ENCODE assay signal across 15 cellular contexts in genomic region chr19:32130241-32130753, GRCh38.
DNase-seq lines count a peak whose midpoint lies in the region; ATAC-seq, FAIRE-seq and TF ChIP-seq lines count a peak whose summit lies in the region.
"Had no signal": no experiment of that assay in that cellular context is flagged by ENCODE, and none has a peak within 500 bp of the region (broad histone marks: within the 10 kb centered on the region; RNA-seq: fewer than 3 reads in every experiment).

No MANE protein-coding gene starts in this region.

- CTCF ChIA-PET in activated naive CD4-positive, alpha-beta T cell treated with anti-CD3 and anti-CD28 coated beads, Interleukin-2, amount 10 ng/mL, durations not matched to agents 7 days and 5 days (lab: Charles Lee): no interaction called here

- no peak for DNase-seq in bronchial epithelial cell (ENCODE audit: low read depth)
- peak; percentile 46 for DNase-seq in left kidney (ENCODE audit: low read depth, low spot score)
- DNase-seq in sciatic nerve (ENCODE audit: low spot score): no peak
- DNase-seq in aorta: no peak
- DNase-seq in DMS53 (lab: John Stamatoyannopoulos, UW): no peak
- DNase-seq in MV-4-11 (lab: John Stamatoyannopoulos, UW): no peak
- no peak for DNase-seq in activated naive CD4-positive, alpha-beta T cell treated with anti-CD3 and anti-CD28 coated beads, Interleukin-2, amount 10 ng/mL, durations not matched to agents 7 days and 5 days
- DNase-seq: Caco-2; CD8-positive, alpha-beta memory T cell; GF-D8; HCEC 1CT; HFFc6 had no signal

- H3K4me3 ChIP-seq in bronchial epithelial cell (ENCODE audit: low read depth, low read length) (no peak overlapping the region), aorta (ENCODE audit: low read length in 2 of 2) (no peak overlapping the region)
- H3K4me3 ChIP-seq: A549 had no signal

- peaks cover 3% of the 10 kb centered on the region for H3K9me3 ChIP-seq in aorta (ENCODE audit: control insufficient read depth, low read length)
- H3K9me3 ChIP-seq: A549, Caco-2 had no signal

- 21 to 33% methylated on average over 6 of the region's 6 CpGs for WGBS in aorta, 2 donors

- H3K4me1 ChIP-seq in aorta (ENCODE audit: control insufficient read depth in 1 of 2, insufficient read depth in 2 of 2, low read length in 2 of 2): no peaks in the 10 kb centered on the region
- H3K4me1 ChIP-seq: A549, Caco-2 had no signal

- H3K27me3 Mint-ChIP-seq in activated naive CD4-positive, alpha-beta T cell treated with anti-CD3 and anti-CD28 coated beads, Interleukin-2, amount 10 ng/mL, durations not matched to agents 7 days and 5 days: no peaks in the 10 kb centered on the region

- H3K27ac ChIP-seq in aorta (ENCODE audit: low read depth in 1 of 2, low read length in 2 of 2): no peak overlapping the region
- H3K27ac ChIP-seq: A549 had no signal

- ATAC-seq in sciatic nerve (peak; percentile 50), aorta (ENCODE audit: low FRiP score) (peak; percentile 19)
- ATAC-seq: A549 had no signal

- no peak for TF ChIP-seq CTCF in bronchial epithelial cell (IDR thresholded peaks at IDR 0.05; ENCODE audit: insufficient read depth, low read length, severe bottlenecking)

- H3K9me3 Mint-ChIP-seq in activated naive CD4-positive, alpha-beta T cell treated with anti-CD3 and anti-CD28 coated beads, Interleukin-2, amount 10 ng/mL, durations not matched to agents 7 days and 5 days: no peaks in the 10 kb centered on the region

- no peak overlapping the region for H3K27ac Mint-ChIP-seq in activated naive CD4-positive, alpha-beta T cell treated with anti-CD3 and anti-CD28 coated beads, Interleukin-2, amount 10 ng/mL, durations not matched to agents 7 days and 5 days
- H3K27ac Mint-ChIP-seq: CD8-positive, alpha-beta memory T cell; HFFc6 had no signal

- no peaks in the 10 kb centered on the region for H3K4me1 Mint-ChIP-seq in activated naive CD4-positive, alpha-beta T cell treated with anti-CD3 and anti-CD28 coated beads, Interleukin-2, amount 10 ng/mL, durations not matched to agents 7 days and 5 days
- H3K4me1 Mint-ChIP-seq: CD14-positive monocyte; CD8-positive, alpha-beta memory T cell had no signal

- intact Hi-C loops in sciatic nerve (cut with DNase I): no loop called here
- intact Hi-C loops in aorta (cut with DNase I): no loop called here

- peak; percentile 50 for FAIRE-seq in bronchial epithelial cell (lab: Jason Lieb, UNC)
- FAIRE-seq: A549, GM19239 had no signal

- no peaks in the 10 kb centered on the region for H3K36me3 Mint-ChIP-seq in activated naive CD4-positive, alpha-beta T cell treated with anti-CD3 and anti-CD28 coated beads, Interleukin-2, amount 10 ng/mL, durations not matched to agents 7 days and 5 days
- H3K36me3 Mint-ChIP-seq: CD14-positive monocyte; CD8-positive, alpha-beta memory T cell had no signal

- no peaks in the 10 kb centered on the region for H3K36me3 ChIP-seq in bronchial epithelial cell (ENCODE audit: control insufficient read depth, insufficient read depth, low read length)
- no peaks in the 10 kb centered on the region for H3K36me3 ChIP-seq in aorta (ENCODE audit: control insufficient read depth in 1 of 2, insufficient read depth in 2 of 2, low read length in 1 of 2)

- H3K27me3 ChIP-seq in bronchial epithelial cell (ENCODE audit: control insufficient read depth, insufficient read depth, low read length) (no peaks in the 10 kb centered on the region), aorta (ENCODE audit: control insufficient read depth in 1 of 2, insufficient read depth in 2 of 2, low read length in 1 of 2) (no peaks in the 10 kb centered on the region)

- no peak overlapping the region for H3K4me3 Mint-ChIP-seq in activated naive CD4-positive, alpha-beta T cell treated with anti-CD3 and anti-CD28 coated beads, Interleukin-2, amount 10 ng/mL, durations not matched to agents 7 days and 5 days
- H3K4me3 Mint-ChIP-seq: CD14-positive monocyte, HFFc6 had no signal
